ENCODE assay signal across 8 cellular contexts in genomic region chr21:39385299-39386145, GRCh38. TPM values are rescaled to one million over a fixed set of nuclear protein-coding genes. Genes with fewer than 3 reads are reported as not detected.
DNase-seq lines count a peak whose midpoint lies in the region; ATAC-seq lines count a peak whose summit lies in the region.

No MANE protein-coding gene starts in this region.

- ATAC-seq in HG03280 (IDR thresholded peaks at IDR 0.05; ENCODE audit: unreplicated experiment): no peak

- DNase-seq in Daoy (ENCODE audit: low read depth) (peak; percentile 87), NCI-H1092 treated with DMSO at 0.1 percent for 48 hours (lab: John Stamatoyannopoulos, UW) (peak; percentile 68), dedifferentiated amniotic fluid mesenchymal stem cell (ENCODE audit: extremely low spot score) (peak; percentile 56), medulla oblongata (ENCODE audit: extremely low spot score) (peak; percentile 89), SKM-1 treated with dmso at 0.1 percent for 144 hours (lab: John Stamatoyannopoulos, UW; ENCODE audit: unreplicated experiment) (no peak)
- DNase-seq in activated CD4-positive, alpha-beta T cell treated with anti-CD3 and anti-CD28 coated beads, Interleukin-2, amount 50 U/mL, for 1 hour: peak; percentile 45
- DNase-seq in stimulated activated CD8-positive, alpha-beta memory T cell treated with anti-CD3 and anti-CD28 coated beads, Interleukin-15, amount 100 ng/mL, for 1 hour (ENCODE audit: low read depth): peak; percentile 21

RNA-seq across cellular contexts. Expression of gene HMGN1, which starts 36.6 kb away (rescaled TPM):
- 583 and 735 TPM in 2 replicates for total RNA-seq in Daoy (2014; rRNA removed; shearing (Covaris generic))
